In genomic region chr16:3596101-3596861, GRCh38 we compare ENCODE assay signal across 1 cellular context.
TF ChIP-seq lines count a peak whose summit lies in the region.

No MANE protein-coding gene starts in this region.

TF ChIP-seq in HepG2, 621 proteins besides CTCF, POLR2A, EP300 and RAD21 (continued from another document and continues in another):
- TF ChIP-seq ZNF142 (CRISPR knock-in tag; IDR thresholded peaks at IDR 0.05) (peak; percentile 84; the same call in 1 of the 2 replicates), RCOR2 (CRISPR knock-in tag; IDR thresholded peaks at IDR 0.05) (peak; percentile 82), FOXA3 (CRISPR knock-in tag; IDR thresholded peaks at IDR 0.05) (peak; percentile 99), KLF16 (CRISPR knock-in tag; IDR thresholded peaks at IDR 0.05) (peak in 1 of 2 experiments; percentile 92; a peak in 2 of 4 replicates), SP5 (CRISPR knock-in tag; IDR thresholded peaks at IDR 0.05; ENCODE audit: borderline replicate concordance, low read depth) (peak; percentile 82), MIER3 (CRISPR knock-in tag; IDR thresholded peaks at IDR 0.05; ENCODE audit: borderline replicate concordance) (peak; percentile 82; the same call in 1 of the 2 replicates), PHF5A (CRISPR knock-in tag; IDR thresholded peaks at IDR 0.05; ENCODE audit: low read depth, unreplicated experiment) (peak; percentile 33), STAG1 (CRISPR knock-in tag; IDR thresholded peaks at IDR 0.05) (peak; percentile 47), SP1 (IDR thresholded peaks at IDR 0.05) (no peak), SP1 (CRISPR knock-in tag; IDR thresholded peaks at IDR 0.05) (peak; percentile 51; the same call in 1 of the 2 replicates), RFX5 (IDR thresholded peaks at IDR 0.05; ENCODE audit: low read depth, low read length) (no peak), EZH2 (conservative IDR thresholded peaks at IDR 0.05; ENCODE audit: low read depth, low read length) (no peak), ZNF550 (CRISPR knock-in tag; IDR thresholded peaks at IDR 0.05; ENCODE audit: borderline replicate concordance) (no peak), ZNF282 (IDR thresholded peaks at IDR 0.05; ENCODE audit: partially characterized antibody) (no peak), PTBP1 (IDR thresholded peaks at IDR 0.05; ENCODE audit: low read depth, low read length, poor library complexity, severe bottlenecking) (no peak), TFAP4 (IDR thresholded peaks at IDR 0.05; ENCODE audit: borderline replicate concordance, low read depth) (peak; percentile 61; the same call in 1 of the 2 replicates), ZNF430 (CRISPR knock-in tag; IDR thresholded peaks at IDR 0.05) (0 out of 2 replicates have a peak, but pooled peaks have one; percentile 74), NKX3-1 (CRISPR knock-in tag; IDR thresholded peaks at IDR 0.05) (peak; percentile 86; the same call in 1 of the 2 replicates), ZNF598 (CRISPR knock-in tag; IDR thresholded peaks at IDR 0.05; ENCODE audit: borderline replicate concordance) (no peak; the same call in 1 of the 2 replicates), AGO2 (optimal IDR thresholded peaks at IDR 0.05; ENCODE audit: low read depth, low read length) (peak; percentile 63), PHF8 (CRISPR knock-in tag; IDR thresholded peaks at IDR 0.05) (peak; percentile 50; the same call in 1 of the 2 replicates), SIX1 (CRISPR knock-in tag; IDR thresholded peaks at IDR 0.05; ENCODE audit: borderline replicate concordance) (peak; percentile 35; the same call in 1 of the 2 replicates), HES4 (CRISPR knock-in tag; IDR thresholded peaks at IDR 0.05; ENCODE audit: borderline replicate concordance) (no peak), HNF1B (CRISPR knock-in tag; IDR thresholded peaks at IDR 0.05) (peak; percentile 84), ZFP1 (CRISPR knock-in tag; IDR thresholded peaks at IDR 0.05) (peak; percentile 83), NPAS2 (CRISPR knock-in tag; IDR thresholded peaks at IDR 0.05; ENCODE audit: borderline replicate concordance) (no peak), TBL1XR1 (IDR thresholded peaks at IDR 0.05; ENCODE audit: borderline replicate concordance, low read length, partially characterized antibody) (peak; percentile 97), BCL6 (CRISPR knock-in tag; IDR thresholded peaks at IDR 0.05) (peak; percentile 96), BCL3 (CRISPR knock-in tag; IDR thresholded peaks at IDR 0.05) (peak; percentile 22; the same call in 1 of the 2 replicates), ZSCAN9 (CRISPR knock-in tag; IDR thresholded peaks at IDR 0.05; ENCODE audit: borderline replicate concordance) (no peak; the same call in none of the 2 replicates), RARA (CRISPR knock-in tag; IDR thresholded peaks at IDR 0.05) (peak; percentile 96), PRMT3 (CRISPR knock-in tag; IDR thresholded peaks at IDR 0.05; ENCODE audit: borderline replicate concordance, low read depth) (peak; percentile 89; the same call in 1 of the 2 replicates), ZNF263 (CRISPR knock-in tag; IDR thresholded peaks at IDR 0.05) (peak; percentile 92), HOXA5 (CRISPR knock-in tag; IDR thresholded peaks at IDR 0.05) (peak; percentile 57; the same call in 1 of the 2 replicates), ZNF224 (CRISPR knock-in tag; IDR thresholded peaks at IDR 0.05) (peak; percentile 70; the same call in 1 of the 2 replicates), ZNF780A (CRISPR knock-in tag; IDR thresholded peaks at IDR 0.05) (peak; percentile 70), ZNF782 (CRISPR knock-in tag; IDR thresholded peaks at IDR 0.05; ENCODE audit: borderline replicate concordance) (no peak), ETS1 (CRISPR knock-in tag; IDR thresholded peaks at IDR 0.05) (no peak; the same call in 1 of the 2 replicates), DPF2 (CRISPR knock-in tag; IDR thresholded peaks at IDR 0.05; ENCODE audit: borderline replicate concordance, low read depth) (peak; percentile 68; the same call in 1 of the 2 replicates), SOX13 (IDR thresholded peaks at IDR 0.05) (0 out of 2 replicates have a peak, but pooled peaks have one; percentile 33), SOX13 (CRISPR knock-in tag; conservative IDR thresholded peaks at IDR 0.05 in 1 of 2, IDR thresholded peaks at IDR 0.05 in 1 of 2) (peak in 1 of 2 experiments; percentile 89; a peak in 2 of 4 replicates), ZNF121 (CRISPR knock-in tag; IDR thresholded peaks at IDR 0.05) (no peak), POGZ (CRISPR knock-in tag; IDR thresholded peaks at IDR 0.05) (peak; percentile 47; the same call in 1 of the 2 replicates), NRL (CRISPR knock-in tag; IDR thresholded peaks at IDR 0.05; ENCODE audit: borderline replicate concordance) (peak; percentile 61), CHCHD3 (CRISPR knock-in tag; IDR thresholded peaks at IDR 0.05) (no peak), TGIF2 (CRISPR knock-in tag; IDR thresholded peaks at IDR 0.05) (peak; percentile 92), SIN3A (IDR thresholded peaks at IDR 0.05; ENCODE audit: borderline replicate concordance, low read depth, low read length) (peak; percentile 58; the same call in 1 of the 2 replicates), ZNF124 (CRISPR knock-in tag; IDR thresholded peaks at IDR 0.05) (0 out of 2 replicates have a peak, but pooled peaks have one; percentile 68), LBX2 (CRISPR knock-in tag; IDR thresholded peaks at IDR 0.05; ENCODE audit: borderline replicate concordance) (peak; percentile 45; the same call in 1 of the 2 replicates), SKI (IDR thresholded peaks at IDR 0.05; ENCODE audit: partially characterized antibody) (peak; percentile 98)
- TF ChIP-seq, protein P1, sequence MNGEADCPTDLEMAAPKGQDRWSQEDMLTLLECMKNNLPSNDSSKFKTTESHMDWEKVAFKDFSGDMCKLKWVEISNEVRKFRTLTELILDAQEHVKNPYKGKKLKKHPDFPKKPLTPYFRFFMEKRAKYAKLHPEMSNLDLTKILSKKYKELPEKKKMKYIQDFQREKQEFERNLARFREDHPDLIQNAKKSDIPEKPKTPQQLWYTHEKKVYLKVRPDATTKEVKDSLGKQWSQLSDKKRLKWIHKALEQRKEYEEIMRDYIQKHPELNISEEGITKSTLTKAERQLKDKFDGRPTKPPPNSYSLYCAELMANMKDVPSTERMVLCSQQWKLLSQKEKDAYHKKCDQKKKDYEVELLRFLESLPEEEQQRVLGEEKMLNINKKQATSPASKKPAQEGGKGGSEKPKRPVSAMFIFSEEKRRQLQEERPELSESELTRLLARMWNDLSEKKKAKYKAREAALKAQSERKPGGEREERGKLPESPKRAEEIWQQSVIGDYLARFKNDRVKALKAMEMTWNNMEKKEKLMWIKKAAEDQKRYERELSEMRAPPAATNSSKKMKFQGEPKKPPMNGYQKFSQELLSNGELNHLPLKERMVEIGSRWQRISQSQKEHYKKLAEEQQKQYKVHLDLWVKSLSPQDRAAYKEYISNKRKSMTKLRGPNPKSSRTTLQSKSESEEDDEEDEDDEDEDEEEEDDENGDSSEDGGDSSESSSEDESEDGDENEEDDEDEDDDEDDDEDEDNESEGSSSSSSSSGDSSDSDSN (CRISPR knock-in tag; IDR thresholded peaks at IDR 0.05): peak; percentile 75
- TF ChIP-seq, protein P2, sequence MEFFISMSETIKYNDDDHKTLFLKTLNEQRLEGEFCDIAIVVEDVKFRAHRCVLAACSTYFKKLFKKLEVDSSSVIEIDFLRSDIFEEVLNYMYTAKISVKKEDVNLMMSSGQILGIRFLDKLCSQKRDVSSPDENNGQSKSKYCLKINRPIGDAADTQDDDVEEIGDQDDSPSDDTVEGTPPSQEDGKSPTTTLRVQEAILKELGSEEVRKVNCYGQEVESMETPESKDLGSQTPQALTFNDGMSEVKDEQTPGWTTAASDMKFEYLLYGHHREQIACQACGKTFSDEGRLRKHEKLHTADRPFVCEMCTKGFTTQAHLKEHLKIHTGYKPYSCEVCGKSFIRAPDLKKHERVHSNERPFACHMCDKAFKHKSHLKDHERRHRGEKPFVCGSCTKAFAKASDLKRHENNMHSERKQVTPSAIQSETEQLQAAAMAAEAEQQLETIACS (CRISPR knock-in tag; IDR thresholded peaks at IDR 0.05): 0 out of 2 replicates have a peak, but pooled peaks have one; percentile 52
- TF ChIP-seq, protein P3, sequence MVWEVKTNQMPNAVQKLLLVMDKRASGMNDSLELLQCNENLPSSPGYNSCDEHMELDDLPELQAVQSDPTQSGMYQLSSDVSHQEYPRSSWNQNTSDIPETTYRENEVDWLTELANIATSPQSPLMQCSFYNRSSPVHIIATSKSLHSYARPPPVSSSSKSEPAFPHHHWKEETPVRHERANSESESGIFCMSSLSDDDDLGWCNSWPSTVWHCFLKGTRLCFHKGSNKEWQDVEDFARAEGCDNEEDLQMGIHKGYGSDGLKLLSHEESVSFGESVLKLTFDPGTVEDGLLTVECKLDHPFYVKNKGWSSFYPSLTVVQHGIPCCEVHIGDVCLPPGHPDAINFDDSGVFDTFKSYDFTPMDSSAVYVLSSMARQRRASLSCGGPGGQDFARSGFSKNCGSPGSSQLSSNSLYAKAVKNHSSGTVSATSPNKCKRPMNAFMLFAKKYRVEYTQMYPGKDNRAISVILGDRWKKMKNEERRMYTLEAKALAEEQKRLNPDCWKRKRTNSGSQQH (CRISPR knock-in tag; IDR thresholded peaks at IDR 0.05; ENCODE audit: low read depth): 0 out of 2 replicates have a peak, but pooled peaks have one; percentile 28
